In the genomic region with DNA sequence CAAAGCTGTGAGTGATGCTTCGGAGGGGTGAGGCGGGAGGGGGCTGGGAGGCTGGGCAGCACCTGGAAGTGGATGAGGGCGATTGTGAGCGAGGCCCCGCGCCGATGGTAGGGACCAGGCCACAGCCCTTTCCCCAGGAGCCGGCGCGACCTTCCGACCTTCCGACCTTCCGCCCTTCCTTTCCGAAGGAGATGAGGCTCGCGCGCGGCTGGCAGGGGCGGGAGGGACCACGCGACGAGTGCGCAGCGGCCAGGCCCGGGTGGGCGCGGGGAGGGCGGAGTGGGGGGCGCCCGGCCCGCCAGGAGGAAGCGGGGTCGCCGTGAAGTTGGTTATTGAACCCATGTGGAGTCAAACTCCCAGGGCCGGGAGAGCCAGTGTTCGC, we compare ENCODE assay signal across 9 cellular contexts. TPM values are rescaled to one million over a fixed set of nuclear protein-coding genes. Genes with fewer than 3 reads are reported as not detected.
DNase-seq lines count a peak whose midpoint lies in the region; ATAC-seq, FAIRE-seq and TF ChIP-seq lines count a peak whose summit lies in the region.
"Had no signal": no experiment of that assay in that cellular context is flagged by ENCODE, and none has a peak within 500 bp of the region (broad histone marks: within the 10 kb centered on the region; RNA-seq: fewer than 3 reads in every experiment).

No MANE protein-coding gene starts in this region.

- 3 to 16% (median 6%) methylated on average over 18 to 36 of the region's 36 CpGs for WGBS in spleen, 5 donors

- no peak for ATAC-seq in HG02588 (IDR thresholded peaks at IDR 0.05; ENCODE audit: unreplicated experiment)

- H3K4me3 ChIP-seq in HEK293 (ENCODE audit: low read depth, low read length) (peak overlapping the region; percentile 46; the same call in 1 of the 2 replicates), astrocyte (ENCODE audit: insufficient read depth, low read depth, low read length) (peak overlapping the region; percentile 46), spleen (peak overlapping the region in 7 of 8 donors; percentile 30 to 74 (median 53))

- H3K4me1 Mint-ChIP-seq in astrocyte (ENCODE audit: low read depth, unreplicated experiment) = peaks cover 10% of the 10 kb centered on the region

- no peak for TF ChIP-seq POLR2A in spleen (IDR thresholded peaks at IDR 0.05)

- H3K9ac ChIP-seq in astrocyte (ENCODE audit: low read length) = no peak overlapping the region

- peak overlapping the region; percentile 91 for H3K4me2 ChIP-seq in astrocyte (ENCODE audit: low read length)

- no peak overlapping the region for H3K27ac Mint-ChIP-seq in astrocyte (ENCODE audit: unreplicated experiment)
- H3K27ac Mint-ChIP-seq: activated naive CD4-positive, alpha-beta T cell treated with anti-CD3 and anti-CD28 coated beads, Interleukin-2, amount 50 U/mL, for 72 hours had no signal

- H3K9me3 Mint-ChIP-seq in astrocyte (ENCODE audit: unreplicated experiment) = no peaks in the 10 kb centered on the region
- H3K9me3 Mint-ChIP-seq: activated naive CD4-positive, alpha-beta T cell treated with anti-CD3 and anti-CD28 coated beads, Interleukin-2, amount 50 U/mL, for 72 hours had no signal

- CTCF ChIA-PET in HEK293 (lab: Yijun Ruan, JAX) = interaction anchor here (0.6 to 8.8 kb wide), 5 partner anchors 24 to 944 kb away, joined by 3 to 94 read pairs (median 3); no protein-coding TSS in a partner anchor

- peaks cover 13% of the 10 kb centered on the region for H3K79me2 ChIP-seq in astrocyte (ENCODE audit: insufficient read depth, low read length)

- TF ChIP-seq CTCF in HEK293 (tag by site-specific recombination; IDR thresholded peaks at IDR 0.05) (no peak), astrocyte (IDR thresholded peaks at IDR 0.05; ENCODE audit: insufficient read depth, low read depth, low read length) (no peak), spleen (IDR thresholded peaks at IDR 0.05 in 8 of 11, conservative IDR thresholded peaks at IDR 0.05 in 3 of 11) (no peak), GM13976 (IDR thresholded peaks at IDR 0.05; ENCODE audit: borderline replicate concordance, control extremely low read depth, extremely low read depth, insufficient read depth, missing control alignments) (no peak)

- H3K27me3 Mint-ChIP-seq in astrocyte (ENCODE audit: low read depth, unreplicated experiment) = peaks cover 25% of the 10 kb centered on the region

- H3K27ac ChIP-seq in HEK293 (ENCODE audit: extremely low read depth, low read depth, low read length) (no peak overlapping the region; the same call in 1 of the 2 replicates), astrocyte (ENCODE audit: low read depth, low read length) (no peak overlapping the region), spleen (peak overlapping the region in 1 of 8 donors; percentile 45)

- H4K20me1 ChIP-seq in astrocyte (ENCODE audit: insufficient read depth, low read length) = peaks cover 5% of the 10 kb centered on the region

- intact Hi-C loops in spleen (cut with DNase I; ENCODE audit: low total_unique reads) = no loop called here

- POLR2A ChIA-PET in HEK293 (lab: Yijun Ruan, JAX) = interaction anchor here (1.0 to 1.2 kb wide), 2 partner anchors 21 to 784 kb away, joined by 3 read pairs; a partner anchor contains a TSS

- H3K36me3 ChIP-seq in HEK293 (ENCODE audit: control insufficient read depth in 2 of 2, insufficient read depth in 1 of 2, low read length in 2 of 2) = no peaks in the 10 kb centered on the region
- no peaks in the 10 kb centered on the region for H3K36me3 ChIP-seq in astrocyte (ENCODE audit: insufficient read depth, low read length)
- peaks cover 0 to 6% (median 0%) of the 10 kb centered on the region in 6 donors for H3K36me3 ChIP-seq in spleen

- H2AFZ ChIP-seq in astrocyte (ENCODE audit: low read depth, low read length) = peak overlapping the region; percentile 47

- no peaks in the 10 kb centered on the region for H3K36me3 Mint-ChIP-seq in astrocyte (ENCODE audit: low read depth, unreplicated experiment)
- H3K36me3 Mint-ChIP-seq: activated naive CD4-positive, alpha-beta T cell treated with anti-CD3 and anti-CD28 coated beads, Interleukin-2, amount 50 U/mL, for 72 hours had no signal

- in situ Hi-C loops in GM13976 (cut with MboI; ENCODE audit: low sequenced_read_pairs, unreplicated experiment) = no loop called here

- H3K9me3 ChIP-seq in HEK293 (ENCODE audit: control insufficient read depth, insufficient read depth, low read depth, low read length) (no peaks in the 10 kb centered on the region), astrocyte (ENCODE audit: insufficient read depth, low read depth, low read length) (no peaks in the 10 kb centered on the region), spleen (no peaks in the 10 kb centered on the region)

- DNase-seq in astrocyte (ENCODE audit: low read depth) = no peak
- DNase-seq in islet precursor cell = peak; percentile 79
- peak; percentile 76 for DNase-seq in spleen
- DNase-seq in dedifferentiated amniotic fluid mesenchymal stem cell (ENCODE audit: extremely low spot score) = no peak
- DNase-seq in NOMO-1 treated with dmso at 0.1 percent for 144 hours (lab: John Stamatoyannopoulos, UW; ENCODE audit: unreplicated experiment) = no peak
- DNase-seq in GM13976 (ENCODE audit: low spot score) = no peak

- no peak overlapping the region for H3K4me3 Mint-ChIP-seq in astrocyte (ENCODE audit: unreplicated experiment)

- H3K4me1 ChIP-seq in HEK293 (ENCODE audit: control insufficient read depth, insufficient read depth, low read length) = no peaks in the 10 kb centered on the region
- H3K4me1 ChIP-seq in astrocyte (ENCODE audit: insufficient read depth, low read length) = peaks cover 13% of the 10 kb centered on the region
- peaks cover 15 to 53% (median 35%) of the 10 kb centered on the region in 6 donors for H3K4me1 ChIP-seq in spleen

- peaks cover 9% of the 10 kb centered on the region for H3K27me3 ChIP-seq in astrocyte (ENCODE audit: insufficient read depth, low read length)
- H3K27me3 ChIP-seq in spleen (replicated peaks in 1 of 7) = peaks cover 13 to 88% (median 50%) of the 10 kb centered on the region in 7 donors

- FAIRE-seq in astrocyte (lab: Jason Lieb, UNC) = no peak

TF ChIP-seq in HEK293, 187 proteins besides CTCF, POLR2A, EP300 and RAD21:
- no peak for TF ChIP-seq ZNF843 (tag by site-specific recombination; IDR thresholded peaks at IDR 0.05)
- no peak for TF ChIP-seq ZBTB20 (tag by site-specific recombination; IDR thresholded peaks at IDR 0.05)
- TF ChIP-seq HOXC10 (CRISPR knock-in tag; IDR thresholded peaks at IDR 0.05) = no peak
- no peak for TF ChIP-seq ZNF654 (tag by site-specific recombination; IDR thresholded peaks at IDR 0.05; ENCODE audit: low read depth)
- TF ChIP-seq TCF7L2 (IDR thresholded peaks at IDR 0.05; ENCODE audit: borderline replicate concordance, low read depth, low read length) = no peak
- TF ChIP-seq ZNF514 (tag by site-specific recombination; IDR thresholded peaks at IDR 0.05) = no peak
- TF ChIP-seq FEZF1 (tag by site-specific recombination; IDR thresholded peaks at IDR 0.05) = no peak

RNA-seq across cellular contexts. Expression of a gene that starts 56.5 kb away (rescaled TPM):
- 7.8 and 8.6 TPM in 2 replicates for total RNA-seq in astrocyte
- total RNA-seq in spleen = 10 to 100 TPM; 12.3 to 32.7 (median 14.5) TPM
- 1 to 10 TPM; 1.2 to 2.7 (median 1.5) TPM for polyA plus RNA-seq in spleen

Comparison
In these comparisons a context has a peak if more than half of its experiments do, and no peak if none do; other contexts are left out.
1. DNase-seq: peak in islet precursor cell (single experiment) and spleen (single experiment); none in astrocyte (single experiment), dedifferentiated amniotic fluid mesenchymal stem cell (single experiment), NOMO-1 treated with dmso at 0.1 percent for 144 hours (single experiment) and GM13976 (single experiment).
2. Peak in every context shown above with its lines, with median percentiles within 50 percentile points of each other: H3K4me3 ChIP-seq.